10 cellular contexts compared by ENCODE assay signal in genomic region chr1:74504125-74505065, GRCh38. TPM values are rescaled to one million over a fixed set of nuclear protein-coding genes. Genes with fewer than 3 reads are reported as not detected.
A peak's percentile ranks its signal among the peaks of the same experiment; 100 is the strongest.
DNase-seq lines count a peak whose midpoint lies in the region; TF ChIP-seq lines count a peak whose summit lies in the region.
"Had no signal": no experiment of that assay in that cellular context is flagged by ENCODE, and none has a peak within 500 bp of the region (broad histone marks: within the 10 kb centered on the region; RNA-seq: fewer than 3 reads in every experiment).

No MANE protein-coding gene starts in this region.

- no peak overlapping the region for H3K23ac ChIP-seq in H9 (ENCODE audit: insufficient read length, low read depth, low read length)

- H2AFZ ChIP-seq in H9 (ENCODE audit: low read length), result no peak overlapping the region

- no peak overlapping the region for H3K4ac ChIP-seq in H9 (ENCODE audit: low read depth, low read length)

- no peak overlapping the region for H3K4me3 ChIP-seq in LNCaP clone FGC (ENCODE audit: low read depth, low read length)
- H3K4me3 ChIP-seq: BLaER1 treated with 17β-estradiol and CSF1 and Interleukin-3, amounts not matched to agents 10 nM and 100 nM; gastrocnemius medialis had no signal

- H3K27me3 Mint-ChIP-seq in H9 (ENCODE audit: low read depth), result no peaks in the 10 kb centered on the region

- DNase-seq in NCI-H524 (lab: John Stamatoyannopoulos, UW) (peak; percentile 62 to 81), NCI-H524 treated with DMSO at 0.1 percent for 48 hours (lab: John Stamatoyannopoulos, UW) (no peak), H9 (peak; percentile 74), LNCaP clone FGC (ENCODE audit: low read depth) (peak; percentile 13), SHP77 (lab: John Stamatoyannopoulos, UW) (peak; percentile 62 to 68), astrocyte of the hippocampus (ENCODE audit: low read depth, low spot score) (peak; percentile 87), iPS-NIHi11 (ENCODE audit: low spot score) (peak; percentile 55)
- DNase-seq in stimulated activated CD4-positive, alpha-beta T cell treated with anti-CD3 and anti-CD28 coated beads, Interleukin-4, amount 100 ng/mL, for 24 hours, result peak; percentile 32
- DNase-seq: gastrocnemius medialis had no signal

- no peaks in the 10 kb centered on the region for H3K79me2 ChIP-seq in H9 (ENCODE audit: insufficient read depth, low read length)

- H3K9ac ChIP-seq in H9 (ENCODE audit: extremely low read depth, insufficient read length, low read length), result no peak overlapping the region
- H3K9ac ChIP-seq: BLaER1 treated with 17β-estradiol and CSF1 and Interleukin-3, amounts not matched to agents 10 nM and 100 nM had no signal

- no peak overlapping the region for H4K8ac ChIP-seq in H9 (replicated peaks; ENCODE audit: insufficient read length, low read depth, low read length)

- no peak overlapping the region for H2BK12ac ChIP-seq in H9 (ENCODE audit: insufficient read length, low read depth, low read length)

- H3K4me3 Mint-ChIP-seq in H9, result peak overlapping the region in 1 of 2 experiments; percentile 43; a peak in 2 of 5 replicates

- no peak overlapping the region for H2BK15ac ChIP-seq in H9 (ENCODE audit: low read depth, low read length)

- no peaks in the 10 kb centered on the region for H3K4me1 ChIP-seq in H9 (ENCODE audit: insufficient read depth, low read length)
- H3K4me1 ChIP-seq: BLaER1 treated with 17β-estradiol and CSF1 and Interleukin-3, amounts not matched to agents 10 nM and 100 nM had no signal

- TF ChIP-seq CTCF in H9 (conservative IDR thresholded peaks at IDR 0.05) (peak; percentile 89), LNCaP clone FGC (IDR thresholded peaks at IDR 0.05; ENCODE audit: control insufficient read depth, extremely low read depth, insufficient read depth) (peak; percentile 95)

- H3K27me3 ChIP-seq in H9 (ENCODE audit: insufficient read depth, low read length), result no peaks in the 10 kb centered on the region
- H3K27me3 ChIP-seq: BLaER1 treated with 17β-estradiol and CSF1 and Interleukin-3, amounts not matched to agents 10 nM and 100 nM; gastrocnemius medialis had no signal

- no peak overlapping the region for H3K27ac ChIP-seq in H9 (ENCODE audit: insufficient read length, low read depth, low read length)
- H3K27ac ChIP-seq: BLaER1 treated with 17β-estradiol and CSF1 and Interleukin-3, amounts not matched to agents 10 nM and 100 nM; gastrocnemius medialis had no signal

- H3K4me1 Mint-ChIP-seq in H9, result peaks cover 39 to 42% of the 10 kb centered on the region in 2 experiments

- WGBS in H9 (ENCODE audit: extremely low coverage, insufficient read length, low lambda C conversion rate), result no CpG with 5 or more reads among the region's 19 CpGs

- H3K56ac ChIP-seq in H9 (ENCODE audit: insufficient read length, low read depth, low read length), result no peak overlapping the region

- H3K14ac ChIP-seq in H9 (ENCODE audit: insufficient read depth, low read length), result no peak overlapping the region

- no peak overlapping the region for H4K91ac ChIP-seq in H9 (ENCODE audit: insufficient read length, low read depth, low read length)

- H3T11ph ChIP-seq in H9 (ENCODE audit: low read length), result no peak overlapping the region

- H2BK20ac ChIP-seq in H9 (ENCODE audit: low read depth, low read length, poor library complexity, severe bottlenecking), result no peak overlapping the region

- H3K23me2 ChIP-seq in H9 (ENCODE audit: insufficient read length, low read depth, low read length, poor library complexity, severe bottlenecking), result no peaks in the 10 kb centered on the region

- H2AK5ac ChIP-seq in H9 (ENCODE audit: insufficient read length, low read length), result no peak overlapping the region

- H4K5ac ChIP-seq in H9 (ENCODE audit: insufficient read length, low read depth, low read length), result no peak overlapping the region

- no peaks in the 10 kb centered on the region for H3K79me1 ChIP-seq in H9 (ENCODE audit: insufficient read depth, low read depth, low read length, poor library complexity, severe bottlenecking)

- no peak overlapping the region for H2BK5ac ChIP-seq in H9 (ENCODE audit: insufficient read length, low read length)

- no peaks in the 10 kb centered on the region for H4K20me1 ChIP-seq in H9 (ENCODE audit: control insufficient read depth, insufficient read depth, insufficient read length)
- H4K20me1 ChIP-seq: BLaER1 treated with 17β-estradiol and CSF1 and Interleukin-3, amounts not matched to agents 10 nM and 100 nM had no signal

- H3K27ac Mint-ChIP-seq in H9, result peak overlapping the region in 2 of 3 experiments; percentile 55 to 64; a peak in 3 of 7 replicates

- no peak overlapping the region for H2BK120ac ChIP-seq in H9 (ENCODE audit: low read depth, low read length, poor library complexity, severe bottlenecking)

- H3K36me3 Mint-ChIP-seq in H9 (ENCODE audit: insufficient read depth in 1 of 3, low read depth in 3 of 3), result no peaks in the 10 kb centered on the region; a peak in 1 of 7 replicates

- H3K18ac ChIP-seq in H9 (ENCODE audit: insufficient read length, low read depth, low read length), result no peak overlapping the region

- H3K9me3 ChIP-seq in H9 (ENCODE audit: control insufficient read depth, low read depth, low read length), result no peaks in the 10 kb centered on the region
- H3K9me3 ChIP-seq: BLaER1 treated with 17β-estradiol and CSF1 and Interleukin-3, amounts not matched to agents 10 nM and 100 nM; gastrocnemius medialis had no signal

- no peak overlapping the region for H3K4me2 ChIP-seq in H9 (ENCODE audit: insufficient read depth, insufficient read length, low read length)
- H3K4me2 ChIP-seq: BLaER1 treated with 17β-estradiol and CSF1 and Interleukin-3, amounts not matched to agents 10 nM and 100 nM had no signal

- H3K9me3 Mint-ChIP-seq in H9, result no peaks in the 10 kb centered on the region

RNA-seq across cellular contexts. Expression of gene LRRC53, which starts 8.0 kb away (rescaled TPM):
- total RNA-seq in H9 (2021), result not detected in 2 replicates
- total RNA-seq: gastrocnemius medialis had no signal
